Comparison of ENCODE assay signal across 19 cellular contexts in the genomic region with DNA sequence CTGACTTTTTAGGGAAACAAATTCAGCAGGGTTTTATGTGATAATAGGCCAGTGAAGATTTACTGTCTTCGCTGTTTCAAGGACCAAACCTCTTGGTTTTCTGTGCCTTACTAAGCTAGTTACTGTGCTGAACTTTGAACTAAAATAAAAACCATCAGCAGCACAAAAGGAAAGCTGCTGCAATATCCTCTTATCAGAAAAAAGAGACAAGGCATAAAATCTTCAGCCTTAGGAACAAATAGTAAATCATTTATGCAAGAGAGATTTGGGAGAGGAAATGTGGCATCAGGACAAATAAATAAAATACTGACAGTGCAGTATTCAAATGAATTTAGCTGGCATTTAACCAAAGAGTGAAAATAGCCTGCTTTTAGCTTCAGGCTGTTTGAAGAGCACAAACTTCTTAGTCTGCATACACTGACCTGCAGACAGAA.
DNase-seq lines count a peak whose midpoint lies in the region; ATAC-seq, FAIRE-seq and TF ChIP-seq lines count a peak whose summit lies in the region.
"Had no signal": no experiment of that assay in that cellular context is flagged by ENCODE, and none has a peak within 500 bp of the region (broad histone marks: within the 10 kb centered on the region; RNA-seq: fewer than 3 reads in every experiment).

No MANE protein-coding gene starts in this region.

- H3K27ac ChIP-seq in SK-N-MC (peak overlapping the region; percentile 69), keratinocyte (ENCODE audit: control insufficient read depth, insufficient read depth, low read length) (no peak overlapping the region)
- H3K27ac ChIP-seq: brain microvascular endothelial cell, epithelial cell of prostate, neural progenitor cell, testis had no signal

- H3K4me3 ChIP-seq in SK-N-MC: peak overlapping the region; percentile 44
- no peak overlapping the region for H3K4me3 ChIP-seq in keratinocyte (ENCODE audit: control insufficient read depth in 2 of 3, extremely low read depth in 1 of 3, insufficient read depth in 2 of 3, low read depth in 1 of 3, low read length in 3 of 3)
- H3K4me3 ChIP-seq: neural progenitor cell, testis had no signal

- no peaks in the 10 kb centered on the region for H3K27me3 ChIP-seq in keratinocyte (ENCODE audit: control insufficient read depth, extremely low read depth, insufficient read depth, low read length)
- H3K27me3 ChIP-seq: brain microvascular endothelial cell, neural progenitor cell, testis had no signal

- DNase-seq in EH (ENCODE audit: low read depth) (peak; percentile 74), SK-N-MC (ENCODE audit: low read depth, low spot score) (peak; percentile 93), keratinocyte (ENCODE audit: low read depth, low spot score) (no peak), sciatic nerve (ENCODE audit: low spot score) (no peak), head of caudate nucleus (no peak), KG1 (lab: John Stamatoyannopoulos, UW) (no peak)
- DNase-seq: activated CD4-positive, alpha-beta T cell treated with anti-CD3 and anti-CD28 coated beads, Interleukin-2, amount 50 U/mL, for 1 hour; activated naive CD4-positive, alpha-beta T cell treated with anti-CD3 and anti-CD28 coated beads, Interleukin-2, amount 50 U/mL, for 16 hours; activated T-cell treated with anti-CD3 and anti-CD28 coated beads, Interleukin-2, amount 50 U/mL, for 4 hours; AML-193; brain microvascular endothelial cell; immature natural killer cell; NCI-H1105; stimulated activated CD4-positive, alpha-beta T cell treated with anti-CD3 and anti-CD28 coated beads, Interleukin-4, amount 100 ng/mL, for 24 hours; testis had no signal

- dilution Hi-C loops in keratinocyte (cut with MboI; ENCODE audit: extremely low pct_ligation_motif_present, low sequenced_read_pairs): no loop called here

- H3K4me2 ChIP-seq in keratinocyte (ENCODE audit: control insufficient read depth, extremely low read depth, insufficient read depth, low read depth, low read length): no peak overlapping the region
- H3K4me2 ChIP-seq: neural progenitor cell had no signal

- no peak for TF ChIP-seq CTCF in keratinocyte (optimal IDR thresholded peaks at IDR 0.05 in 1 of 3, IDR thresholded peaks at IDR 0.05 in 1 of 3, conservative IDR thresholded peaks at IDR 0.05 in 1 of 3; ENCODE audit: extremely low read depth in 1 of 3, insufficient read depth in 2 of 3, low read length in 3 of 3)

- no peaks in the 10 kb centered on the region for H3K79me2 ChIP-seq in keratinocyte (ENCODE audit: control insufficient read depth, insufficient read depth, low read length)

- ATAC-seq in sciatic nerve: peak; percentile 66
- ATAC-seq in GM21360 (IDR thresholded peaks at IDR 0.05; ENCODE audit: unreplicated experiment): no peak
- no peak for ATAC-seq in GM21576 (IDR thresholded peaks at IDR 0.05; ENCODE audit: unreplicated experiment)
- ATAC-seq: activated T-cell treated with anti-CD3 and anti-CD28 coated beads, Interleukin-2, amount 50 U/mL, for 4 hours had no signal

- peaks cover 6% of the 10 kb centered on the region for H3K4me1 ChIP-seq in keratinocyte (ENCODE audit: control insufficient read depth, extremely low read depth, insufficient read depth, low read length)
- H3K4me1 ChIP-seq: neural progenitor cell, testis had no signal

- H3K36me3 ChIP-seq in SK-N-MC (ENCODE audit: insufficient read depth, low read length) (no peaks in the 10 kb centered on the region), keratinocyte (ENCODE audit: control insufficient read depth in 2 of 2, extremely low read depth in 1 of 2, insufficient read depth in 2 of 2, low read length in 2 of 2) (no peaks in the 10 kb centered on the region)
- H3K36me3 ChIP-seq: brain microvascular endothelial cell, neural progenitor cell had no signal

- H2AFZ ChIP-seq in keratinocyte (ENCODE audit: control insufficient read depth, low read length): peak overlapping the region; percentile 6
- H2AFZ ChIP-seq: neural progenitor cell had no signal

- no peaks in the 10 kb centered on the region for H3K9me1 ChIP-seq in keratinocyte (ENCODE audit: control insufficient read depth, extremely low read depth, insufficient read depth, low read length)

- FAIRE-seq in keratinocyte (lab: Jason Lieb, UNC): no peak

- H3K9me3 ChIP-seq in SK-N-MC (ENCODE audit: low read depth, low read length) (no peaks in the 10 kb centered on the region), keratinocyte (ENCODE audit: control insufficient read depth, low read depth, low read length) (no peaks in the 10 kb centered on the region)
- H3K9me3 ChIP-seq: testis had no signal

- no peak overlapping the region for H3K9ac ChIP-seq in SK-N-MC (ENCODE audit: insufficient read length)
- no peak overlapping the region for H3K9ac ChIP-seq in keratinocyte (ENCODE audit: control insufficient read depth, extremely low read depth, insufficient read depth, low read length)
- H3K9ac ChIP-seq: neural progenitor cell had no signal

- intact Hi-C loops in sciatic nerve (cut with DNase I) (no loop called here), head of caudate nucleus (cut with DNase I) (no loop called here)

- no peaks in the 10 kb centered on the region for H4K20me1 ChIP-seq in keratinocyte (ENCODE audit: control insufficient read depth, extremely low read depth, insufficient read depth, low read length)

Comparison
In these comparisons a context has a peak if more than half of its experiments do, and no peak if none do; other contexts are left out.
1. DNase-seq: peak in EH (single experiment) and SK-N-MC (single experiment); none in keratinocyte (single experiment), sciatic nerve (single experiment), head of caudate nucleus (0 of 42) and KG1 (single experiment).